17 cellular contexts compared by ENCODE assay signal in the genomic region with DNA sequence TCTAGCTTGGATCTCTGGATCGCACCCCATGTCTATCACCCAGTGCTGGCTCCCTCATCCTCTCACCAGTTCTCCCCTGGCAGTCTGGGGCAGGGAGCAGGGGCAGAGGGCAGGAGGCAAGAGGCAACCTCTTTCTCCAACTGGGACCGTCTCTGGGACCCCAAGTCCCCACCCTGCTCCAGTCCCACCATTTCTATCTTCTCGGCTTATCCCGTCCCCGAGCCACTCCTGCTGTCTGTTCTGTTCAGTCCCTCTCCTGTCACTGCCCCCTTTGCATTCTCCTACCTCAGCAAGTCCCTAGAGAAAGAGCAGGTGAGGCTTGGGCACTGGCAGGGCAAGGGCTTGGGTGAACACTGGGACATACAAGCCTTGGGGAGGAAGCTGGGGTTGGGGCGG. TPM values are rescaled to one million over a fixed set of nuclear protein-coding genes. Genes with fewer than 3 reads are reported as not detected.
A peak's percentile ranks its signal among the peaks of the same experiment; 100 is the strongest.
DNase-seq lines count a peak whose midpoint lies in the region; ATAC-seq, FAIRE-seq and TF ChIP-seq lines count a peak whose summit lies in the region.
"Had no signal": no experiment of that assay in that cellular context is flagged by ENCODE, and none has a peak within 500 bp of the region (broad histone marks: within the 10 kb centered on the region; RNA-seq: fewer than 3 reads in every experiment).

No MANE protein-coding gene starts in this region.

- FAIRE-seq in HepG2 (lab: Jason Lieb, UNC): no peak

- in situ Hi-C loops in HepG2 (cut with HindIII; ENCODE audit: extremely low pct_ligation_motif_present, low pct_unique_long_range_greater_than_20kb): no loop called here

- TF ChIP-seq CTCF in HepG2 (CRISPR knock-in tag; IDR thresholded peaks at IDR 0.05): no peak
- no peak for TF ChIP-seq CTCF in right lobe of liver (IDR thresholded peaks at IDR 0.05)
- TF ChIP-seq CTCF in gastroesophageal sphincter (IDR thresholded peaks at IDR 0.05): no peak

- WGBS in HepG2 (ENCODE audit: low lambda C conversion rate): 83% methylated on average over 6 of the region's 6 CpGs
- 38% methylated on average over 6 of the region's 6 CpGs for WGBS in right lobe of liver (ENCODE audit: insufficient coverage, low coverage, low lambda C conversion rate, missing lambda C conversion rate)
- 34% methylated on average over 2 of the region's 6 CpGs; no CpG with 5 or more reads in 1 of the 2 donors for WGBS in gastroesophageal sphincter (ENCODE audit: low coverage in 1 of 2), 2 donors

- H4K20me1 ChIP-seq in HepG2 (ENCODE audit: insufficient read depth, low read length): no peaks in the 10 kb centered on the region

- POLR2A ChIA-PET in HepG2 (lab: Yijun Ruan, JAX): interaction anchor here (1.2 to 1.7 kb wide), 3 partner anchors 9 to 20 kb away, joined by 3 to 6 read pairs (median 3); a partner anchor contains a TSS

- no peak overlapping the region for H3K27ac ChIP-seq in HepG2 (ENCODE audit: extremely low read length, insufficient read depth, low read length)
- no peak overlapping the region for H3K27ac ChIP-seq in right lobe of liver
- H3K27ac ChIP-seq in gastroesophageal sphincter: peak overlapping the region; percentile 26 to 86 (median 81)
- H3K27ac ChIP-seq in skeletal muscle tissue (ENCODE audit: low read depth, low read length): peak overlapping the region; percentile 85
- no peak overlapping the region for H3K27ac ChIP-seq in effector memory CD4-positive, alpha-beta T cell (ENCODE audit: insufficient read depth, low read length, poor library complexity, severe bottlenecking)

- no peak overlapping the region for H3K4me2 ChIP-seq in HepG2 (ENCODE audit: low read depth, low read length)

- no peak overlapping the region for H3K4me3 ChIP-seq in HepG2 (replicated peaks in 1 of 3; ENCODE audit: insufficient read depth in 1 of 3, low read depth in 2 of 3, low read length in 3 of 3)
- no peak overlapping the region for H3K4me3 ChIP-seq in right lobe of liver
- H3K4me3 ChIP-seq in gastroesophageal sphincter: peak overlapping the region in 1 of 2 donors; percentile 54
- peak overlapping the region in 2 of 3 donors; percentile 45 to 52 for H3K4me3 ChIP-seq in skeletal muscle tissue (ENCODE audit: low read length in 3 of 3)
- H3K4me3 ChIP-seq in effector memory CD4-positive, alpha-beta T cell (ENCODE audit: insufficient read depth, low read depth, low read length, poor library complexity, severe bottlenecking): no peak overlapping the region

- H3K27me3 ChIP-seq in HepG2 (ENCODE audit: control insufficient read depth in 1 of 2, insufficient read depth in 2 of 2, low read length in 2 of 2) (peaks cover 0 to 19% of the 10 kb centered on the region in 2 experiments; a peak in 3 of 5 replicates), right lobe of liver (no peaks in the 10 kb centered on the region), gastroesophageal sphincter (no peaks in the 10 kb centered on the region), skeletal muscle tissue (ENCODE audit: control insufficient read depth in 3 of 3, insufficient read depth in 3 of 3, low read length in 3 of 3) (peaks cover 11 to 42% (median 20%) of the 10 kb centered on the region in 3 donors)
- peaks cover 2% of the 10 kb centered on the region for H3K27me3 ChIP-seq in effector memory CD4-positive, alpha-beta T cell (replicated peaks; ENCODE audit: control insufficient read depth, insufficient read depth, low read length, poor library complexity, severe bottlenecking)

- H3K9me3 ChIP-seq in HepG2 (ENCODE audit: low read length) (no peaks in the 10 kb centered on the region), right lobe of liver (no peaks in the 10 kb centered on the region), gastroesophageal sphincter (no peaks in the 10 kb centered on the region), skeletal muscle tissue (ENCODE audit: control insufficient read depth in 3 of 3, low read length in 3 of 3) (no peaks in the 10 kb centered on the region)
- H3K9me3 ChIP-seq in effector memory CD4-positive, alpha-beta T cell (ENCODE audit: control insufficient read depth, low read length): no peaks in the 10 kb centered on the region

- CTCF ChIA-PET in HepG2 (lab: Yijun Ruan, JAX; ENCODE audit: low intra/inter-chr PET ratio, low total read pairs): no interaction called here

- no peak overlapping the region for H2AFZ ChIP-seq in HepG2 (ENCODE audit: low read length)

- no peak for ATAC-seq in HepG2
- ATAC-seq in right lobe of liver: no peak
- no peak for ATAC-seq in gastroesophageal sphincter

- peaks cover 17% of the 10 kb centered on the region for H3K4me1 ChIP-seq in HepG2 (ENCODE audit: insufficient read depth, low read length)
- peaks cover 0 to 7% (median 0%) of the 10 kb centered on the region in 4 donors for H3K4me1 ChIP-seq in right lobe of liver
- H3K4me1 ChIP-seq in gastroesophageal sphincter: peaks cover 5 to 96% (median 72%) of the 10 kb centered on the region in 3 donors
- peaks cover 44 to 57% (median 52%) of the 10 kb centered on the region in 3 donors for H3K4me1 ChIP-seq in skeletal muscle tissue (ENCODE audit: control insufficient read depth in 3 of 3, insufficient read depth in 3 of 3, low read length in 3 of 3)
- H3K4me1 ChIP-seq in effector memory CD4-positive, alpha-beta T cell (ENCODE audit: control insufficient read depth, insufficient read depth, low read length, poor library complexity, severe bottlenecking): peaks cover 16% of the 10 kb centered on the region

- TF ChIP-seq POLR2A in HepG2 (IDR thresholded peaks at IDR 0.05; ENCODE audit: insufficient read depth in 1 of 2, low read depth in 2 of 2, low read length in 2 of 2) (no peak), right lobe of liver (IDR thresholded peaks at IDR 0.05) (no peak), gastroesophageal sphincter (IDR thresholded peaks at IDR 0.05) (no peak)

- H3K9ac ChIP-seq in HepG2 (ENCODE audit: insufficient read depth, low read depth, low read length): no peak overlapping the region
- peak overlapping the region in 2 of 3 donors; percentile 66 to 77 for H3K9ac ChIP-seq in skeletal muscle tissue (ENCODE audit: low read depth in 1 of 3, low read length in 3 of 3)

- no peak for TF ChIP-seq RAD21 in HepG2 (CRISPR knock-in tag; IDR thresholded peaks at IDR 0.05)

- TF ChIP-seq EP300 in HepG2 (IDR thresholded peaks at IDR 0.05; ENCODE audit: low read depth in 2 of 2, low read length in 2 of 2) (no peak), HepG2 (CRISPR knock-in tag; IDR thresholded peaks at IDR 0.05; ENCODE audit: borderline replicate concordance) (no peak), gastroesophageal sphincter (IDR thresholded peaks at IDR 0.05) (no peak)

- H3K36me3 ChIP-seq in HepG2 (replicated peaks in 1 of 2; ENCODE audit: control insufficient read depth in 1 of 2, insufficient read depth in 2 of 2, low read length in 2 of 2) (no peaks in the 10 kb centered on the region), right lobe of liver (no peaks in the 10 kb centered on the region), gastroesophageal sphincter (peaks cover 0 to 2% of the 10 kb centered on the region in 2 donors), skeletal muscle tissue (ENCODE audit: control insufficient read depth in 3 of 3, insufficient read depth in 3 of 3, low read length in 3 of 3) (peaks cover 0 to 6% (median 2%) of the 10 kb centered on the region in 3 donors)
- H3K36me3 ChIP-seq in effector memory CD4-positive, alpha-beta T cell (ENCODE audit: control insufficient read depth, insufficient read depth, low read length): no peaks in the 10 kb centered on the region

- H3K79me2 ChIP-seq in HepG2 (ENCODE audit: insufficient read depth, low read length): no peaks in the 10 kb centered on the region

- intact Hi-C loops in HepG2 (cut with micrococcal nuclease; ENCODE audit: unreplicated experiment): no loop called here
- intact Hi-C loops in right lobe of liver (cut with DNase I): no loop called here

- BruUV-seq in HepG2 (replicated peaks; lab: Mats Ljungman, UMichigan): no TSS peak

- DNase-seq in HepG2 (ENCODE audit: low spot score): no peak
- DNase-seq in right lobe of liver: no peak
- DNase-seq in activated CD4-positive, alpha-beta T cell treated with anti-CD3 and anti-CD28 coated beads for 4 hours: no peak
- no peak for DNase-seq in effector memory CD4-positive, alpha-beta T cell
- no peak for DNase-seq in DMS 273 (lab: John Stamatoyannopoulos, UW; ENCODE audit: unreplicated experiment)
- DNase-seq in amniotic stem cell (lab: John Stamatoyannopoulos, UW): no peak
- DNase-seq: activated CD4-positive, alpha-beta T cell treated with anti-CD3 and anti-CD28 coated beads for 48 hours; activated CD8-positive, alpha-beta memory T cell treated with anti-CD3 and anti-CD28 coated beads, Interleukin-2, amount 50 U/mL, for 4 hours; anterior cingulate cortex; CD8-positive, alpha-beta T cell; mesendoderm; NCI-H2171 treated with DMSO at 0.1 percent for 48 hours; stimulated activated CD4-positive, alpha-beta T cell treated with anti-CD3 and anti-CD28 coated beads, Interleukin-4, amount 100 ng/mL, for 1 hour; trophoblast cell had no signal

RNA-seq across cellular contexts. Expression of a gene that starts 0.6 kb away (rescaled TPM):
- total RNA-seq in HepG2 (2016; rRNA removed; fragmentation: Illumina TruSeq; extraction: Trizol) (0.74 and 1.6 TPM in 2 replicates), right lobe of liver (10 to 100 TPM in 3 of 6 experiments, 1 to 10 TPM in 3; 7.2 to 28.3 (median 10.3) TPM), gastroesophageal sphincter (100 to 1,000 TPM; 148 to 394 (median 190) TPM), skeletal muscle tissue (130 TPM)
- total RNA-seq in HepG2 (2016; cell fraction: cytosol; rRNA removed; fragmentation: Illumina TruSeq; extraction: Trizol; ENCODE audit: low read depth): 0.20 and 0.35 TPM in 2 replicates
- total RNA-seq in HepG2 (2016; cell fraction: insoluble cytoplasmic fraction; rRNA removed; fragmentation: Illumina TruSeq; extraction: Trizol): 0.86 and 1.5 TPM in 2 replicates
- total RNA-seq in HepG2 (2016; cell fraction: membrane; rRNA removed; fragmentation: Illumina TruSeq; extraction: Trizol): 0.65 and 0.83 TPM in 2 replicates
- total RNA-seq in HepG2 (2016; cell fraction: nucleus; rRNA removed; fragmentation: Illumina TruSeq; extraction: Trizol): 1.9 and 2.9 TPM in 2 replicates
- 2.7 and 2.9 TPM in 2 replicates for polyA plus RNA-seq in HepG2 (2011; rRNA removed)
- 1.8 and 3.0 TPM in 2 replicates for polyA plus RNA-seq in HepG2 (2011; cell fraction: cytosol; rRNA removed)
- polyA plus RNA-seq in HepG2 (2011; cell fraction: nucleus; rRNA removed): 11.9 and 13.2 TPM in 2 replicates
- polyA plus RNA-seq in HepG2 (2012): 2.9 and 4.4 TPM in 2 replicates
- polyA plus RNA-seq in HepG2 (2016; cell fraction: cytosol; fragmentation: Illumina TruSeq; extraction: Trizol; ENCODE audit: low read depth): 0.37 and 0.42 TPM in 2 replicates
- 0.76 and 1.1 TPM in 2 replicates for polyA plus RNA-seq in HepG2 (2016; cell fraction: insoluble cytoplasmic fraction; fragmentation: Illumina TruSeq; extraction: Trizol; ENCODE audit: low read depth)
- 0.43 and 0.76 TPM in 2 replicates for polyA plus RNA-seq in HepG2 (2016; cell fraction: membrane; fragmentation: Illumina TruSeq; extraction: Trizol; ENCODE audit: low read depth)
- 1.9 and 4.8 TPM in 2 replicates for polyA plus RNA-seq in HepG2 (2016; cell fraction: nucleus; fragmentation: Illumina TruSeq; extraction: Trizol; ENCODE audit: insufficient read depth, low read depth)
- polyA minus RNA-seq in HepG2 (2011; rRNA and poly(A)+ RNA removed; ENCODE audit: low replicate concordance): 1.8 and 5.9 TPM in 2 replicates
- 0.49 and 2.0 TPM in 2 replicates for polyA minus RNA-seq in HepG2 (2011; cell fraction: cytosol; rRNA and poly(A)+ RNA removed)
- 6.1 and 7.2 TPM in 2 replicates for polyA minus RNA-seq in HepG2 (2011; cell fraction: nucleus; rRNA and poly(A)+ RNA removed)
- total RNA-seq: HT-29 had no signal

RNA-seq across cellular contexts. Expression of a gene that starts 18.3 kb away (rescaled TPM):
- total RNA-seq in HepG2 (2016; rRNA removed; fragmentation: Illumina TruSeq; extraction: Trizol) (7.5 and 18.1 TPM in 2 replicates), right lobe of liver (10 to 100 TPM; 15.2 to 35.5 (median 33.2) TPM), gastroesophageal sphincter (10 to 100 TPM; 13.3 to 26.9 (median 25.2) TPM), skeletal muscle tissue (14.1 TPM)
- total RNA-seq in HepG2 (2016; cell fraction: cytosol; rRNA removed; fragmentation: Illumina TruSeq; extraction: Trizol; ENCODE audit: low read depth): 5.4 and 6.0 TPM in 2 replicates
- 6.5 and 17.9 TPM in 2 replicates for total RNA-seq in HepG2 (2016; cell fraction: insoluble cytoplasmic fraction; rRNA removed; fragmentation: Illumina TruSeq; extraction: Trizol)
- total RNA-seq in HepG2 (2016; cell fraction: membrane; rRNA removed; fragmentation: Illumina TruSeq; extraction: Trizol): 4.1 and 4.3 TPM in 2 replicates
- total RNA-seq in HepG2 (2016; cell fraction: nucleus; rRNA removed; fragmentation: Illumina TruSeq; extraction: Trizol): 22.6 and 23.3 TPM in 2 replicates
- 44.0 and 45.8 TPM in 2 replicates for polyA plus RNA-seq in HepG2 (2011; rRNA removed)
- 13.6 and 15.3 TPM in 2 replicates for polyA plus RNA-seq in HepG2 (2011; cell fraction: cytosol; rRNA removed)
- 155 and 167 TPM in 2 replicates for polyA plus RNA-seq in HepG2 (2011; cell fraction: nucleus; rRNA removed)
- polyA plus RNA-seq in HepG2 (2012): 24.1 and 28.4 TPM in 2 replicates
- polyA plus RNA-seq in HepG2 (2016; cell fraction: cytosol; fragmentation: Illumina TruSeq; extraction: Trizol; ENCODE audit: low read depth): 2.5 and 3.2 TPM in 2 replicates
- 10.4 and 12.2 TPM in 2 replicates for polyA plus RNA-seq in HepG2 (2016; cell fraction: insoluble cytoplasmic fraction; fragmentation: Illumina TruSeq; extraction: Trizol; ENCODE audit: low read depth)
- 3.3 and 4.5 TPM in 2 replicates for polyA plus RNA-seq in HepG2 (2016; cell fraction: membrane; fragmentation: Illumina TruSeq; extraction: Trizol; ENCODE audit: low read depth)
- polyA plus RNA-seq in HepG2 (2016; cell fraction: nucleus; fragmentation: Illumina TruSeq; extraction: Trizol; ENCODE audit: insufficient read depth, low read depth): 77.6 and 81.7 TPM in 2 replicates
- polyA minus RNA-seq in HepG2 (2011; rRNA and poly(A)+ RNA removed; ENCODE audit: low replicate concordance): 79.0 and 84.0 TPM in 2 replicates
- 14.2 and 16.6 TPM in 2 replicates for polyA minus RNA-seq in HepG2 (2011; cell fraction: cytosol; rRNA and poly(A)+ RNA removed)
- 40.5 and 43.0 TPM in 2 replicates for polyA minus RNA-seq in HepG2 (2011; cell fraction: nucleus; rRNA and poly(A)+ RNA removed)

RNA-seq across cellular contexts. Expression of a gene that starts 20.3 kb away (rescaled TPM):
- total RNA-seq in HepG2 (2016; rRNA removed; fragmentation: Illumina TruSeq; extraction: Trizol): 10.0 and 11.0 TPM in 2 replicates
- total RNA-seq in HepG2 (2016; cell fraction: cytosol; rRNA removed; fragmentation: Illumina TruSeq; extraction: Trizol; ENCODE audit: low read depth): 3.2 and 3.3 TPM in 2 replicates
- total RNA-seq in HepG2 (2016; cell fraction: insoluble cytoplasmic fraction; rRNA removed; fragmentation: Illumina TruSeq; extraction: Trizol): 10.6 and 12.0 TPM in 2 replicates
- 5.3 and 5.7 TPM in 2 replicates for total RNA-seq in HepG2 (2016; cell fraction: membrane; rRNA removed; fragmentation: Illumina TruSeq; extraction: Trizol)
- total RNA-seq in HepG2 (2016; cell fraction: nucleus; rRNA removed; fragmentation: Illumina TruSeq; extraction: Trizol): 3.6 and 4.7 TPM in 2 replicates
- polyA plus RNA-seq in HepG2 (2011; rRNA removed): 2.9 and 3.0 TPM in 2 replicates
- polyA plus RNA-seq in HepG2 (2011; cell fraction: cytosol; rRNA removed): 3.5 and 3.9 TPM in 2 replicates
- 2.3 TPM in 2 replicates for polyA plus RNA-seq in HepG2 (2011; cell fraction: nucleus; rRNA removed)
- polyA plus RNA-seq in HepG2 (2012): 2.4 and 3.6 TPM in 2 replicates
- 2.5 and 3.0 TPM in 2 replicates for polyA plus RNA-seq in HepG2 (2016; cell fraction: cytosol; fragmentation: Illumina TruSeq; extraction: Trizol; ENCODE audit: low read depth)
- polyA plus RNA-seq in HepG2 (2016; cell fraction: insoluble cytoplasmic fraction; fragmentation: Illumina TruSeq; extraction: Trizol; ENCODE audit: low read depth): 10.8 and 12.4 TPM in 2 replicates
- polyA plus RNA-seq in HepG2 (2016; cell fraction: membrane; fragmentation: Illumina TruSeq; extraction: Trizol; ENCODE audit: low read depth): 3.5 and 4.2 TPM in 2 replicates
- 7.2 and 7.7 TPM in 2 replicates for polyA plus RNA-seq in HepG2 (2016; cell fraction: nucleus; fragmentation: Illumina TruSeq; extraction: Trizol; ENCODE audit: insufficient read depth, low read depth)
- polyA minus RNA-seq in HepG2 (2011; rRNA and poly(A)+ RNA removed; ENCODE audit: low replicate concordance): 3.3 and 9.3 TPM in 2 replicates
- 1.8 and 2.4 TPM in 2 replicates for polyA minus RNA-seq in HepG2 (2011; cell fraction: cytosol; rRNA and poly(A)+ RNA removed)
- 1.2 and 1.7 TPM in 2 replicates for polyA minus RNA-seq in HepG2 (2011; cell fraction: nucleus; rRNA and poly(A)+ RNA removed)
- 1 to 10 TPM; 1.5 to 2.7 (median 2.2) TPM for total RNA-seq in right lobe of liver
- total RNA-seq in gastroesophageal sphincter: 1 to 10 TPM; 2.3 to 4.2 (median 3.7) TPM
- total RNA-seq in skeletal muscle tissue: 5.7 TPM

RNA-seq across cellular contexts. Expression of a gene that starts 42.0 kb away (rescaled TPM):
- total RNA-seq in HepG2 (2016; rRNA removed; fragmentation: Illumina TruSeq; extraction: Trizol) (0.11 and 0.64 TPM in 2 replicates), right lobe of liver (under 1 TPM in 4 of 6 experiments, not detected in 2; 0.13 to 0.29 (median 0.24) TPM), gastroesophageal sphincter (1 to 10 TPM; 1.2 to 4.8 (median 3.1) TPM), skeletal muscle tissue (not detected)
- not detected in 2 replicates for total RNA-seq in HepG2 (2016; cell fraction: cytosol; rRNA removed; fragmentation: Illumina TruSeq; extraction: Trizol; ENCODE audit: low read depth)
- 0.41 TPM in 1 of 2 replicates, not detected in the other for total RNA-seq in HepG2 (2016; cell fraction: insoluble cytoplasmic fraction; rRNA removed; fragmentation: Illumina TruSeq; extraction: Trizol)
- 0.40 and 0.55 TPM in 2 replicates for total RNA-seq in HepG2 (2016; cell fraction: membrane; rRNA removed; fragmentation: Illumina TruSeq; extraction: Trizol)
- total RNA-seq in HepG2 (2016; cell fraction: nucleus; rRNA removed; fragmentation: Illumina TruSeq; extraction: Trizol): 0.63 and 1.3 TPM in 2 replicates
- 1.4 TPM in 2 replicates for polyA plus RNA-seq in HepG2 (2011; rRNA removed)
- 0.38 and 0.76 TPM in 2 replicates for polyA plus RNA-seq in HepG2 (2011; cell fraction: cytosol; rRNA removed)
- polyA plus RNA-seq in HepG2 (2011; cell fraction: nucleus; rRNA removed): 13.0 TPM in 2 replicates
- polyA plus RNA-seq in HepG2 (2012): 3.2 and 3.3 TPM in 2 replicates
- 0.88 and 0.94 TPM in 2 replicates for polyA plus RNA-seq in HepG2 (2016; cell fraction: cytosol; fragmentation: Illumina TruSeq; extraction: Trizol; ENCODE audit: low read depth)
- 1.6 and 2.0 TPM in 2 replicates for polyA plus RNA-seq in HepG2 (2016; cell fraction: insoluble cytoplasmic fraction; fragmentation: Illumina TruSeq; extraction: Trizol; ENCODE audit: low read depth)
- polyA plus RNA-seq in HepG2 (2016; cell fraction: membrane; fragmentation: Illumina TruSeq; extraction: Trizol; ENCODE audit: low read depth): 2.4 TPM in 2 replicates
- 10.1 and 13.9 TPM in 2 replicates for polyA plus RNA-seq in HepG2 (2016; cell fraction: nucleus; fragmentation: Illumina TruSeq; extraction: Trizol; ENCODE audit: insufficient read depth, low read depth)
- 0.35 and 0.42 TPM in 2 replicates for polyA minus RNA-seq in HepG2 (2011; rRNA and poly(A)+ RNA removed; ENCODE audit: low replicate concordance)
- 0.69 TPM in 1 of 2 replicates, not detected in the other for polyA minus RNA-seq in HepG2 (2011; cell fraction: cytosol; rRNA and poly(A)+ RNA removed)
- 0.25 and 0.52 TPM in 2 replicates for polyA minus RNA-seq in HepG2 (2011; cell fraction: nucleus; rRNA and poly(A)+ RNA removed)
- total RNA-seq: HT-29 had no signal

RNA-seq across cellular contexts. Expression of a gene that starts 44.2 kb away (rescaled TPM):
- total RNA-seq in HepG2 (2016; rRNA removed; fragmentation: Illumina TruSeq; extraction: Trizol) (20.1 and 39.2 TPM in 2 replicates), right lobe of liver (10 to 100 TPM in 2 of 6 experiments, 1 to 10 TPM in 4; 6.4 to 16.0 (median 8.9) TPM), gastroesophageal sphincter (100 to 1,000 TPM in 1 of 4 donors, 10 to 100 TPM in 3; 16.0 to 120 (median 25.5) TPM), skeletal muscle tissue (31.3 TPM)
- total RNA-seq in HepG2 (2016; cell fraction: cytosol; rRNA removed; fragmentation: Illumina TruSeq; extraction: Trizol; ENCODE audit: low read depth): 5.6 and 9.7 TPM in 2 replicates
- 19.2 and 37.8 TPM in 2 replicates for total RNA-seq in HepG2 (2016; cell fraction: insoluble cytoplasmic fraction; rRNA removed; fragmentation: Illumina TruSeq; extraction: Trizol)
- total RNA-seq in HepG2 (2016; cell fraction: membrane; rRNA removed; fragmentation: Illumina TruSeq; extraction: Trizol): 16.4 and 20.0 TPM in 2 replicates
- total RNA-seq in HepG2 (2016; cell fraction: nucleus; rRNA removed; fragmentation: Illumina TruSeq; extraction: Trizol): 35.4 and 44.6 TPM in 2 replicates
- 61.8 and 79.3 TPM in 2 replicates for polyA plus RNA-seq in HepG2 (2011; rRNA removed)
- 49.1 and 57.1 TPM in 2 replicates for polyA plus RNA-seq in HepG2 (2011; cell fraction: cytosol; rRNA removed)
- 64.9 and 74.8 TPM in 2 replicates for polyA plus RNA-seq in HepG2 (2011; cell fraction: nucleus; rRNA removed)
- polyA plus RNA-seq in HepG2 (2012): 26.9 and 27.6 TPM in 2 replicates
- polyA plus RNA-seq in HepG2 (2016; cell fraction: cytosol; fragmentation: Illumina TruSeq; extraction: Trizol; ENCODE audit: low read depth): 6.6 and 9.2 TPM in 2 replicates
- 22.9 and 24.6 TPM in 2 replicates for polyA plus RNA-seq in HepG2 (2016; cell fraction: insoluble cytoplasmic fraction; fragmentation: Illumina TruSeq; extraction: Trizol; ENCODE audit: low read depth)
- 13.8 and 16.0 TPM in 2 replicates for polyA plus RNA-seq in HepG2 (2016; cell fraction: membrane; fragmentation: Illumina TruSeq; extraction: Trizol; ENCODE audit: low read depth)
- 77.3 and 84.1 TPM in 2 replicates for polyA plus RNA-seq in HepG2 (2016; cell fraction: nucleus; fragmentation: Illumina TruSeq; extraction: Trizol; ENCODE audit: insufficient read depth, low read depth)
- 61.4 and 89.7 TPM in 2 replicates for polyA minus RNA-seq in HepG2 (2011; rRNA and poly(A)+ RNA removed; ENCODE audit: low replicate concordance)
- polyA minus RNA-seq in HepG2 (2011; cell fraction: cytosol; rRNA and poly(A)+ RNA removed): 17.0 and 18.1 TPM in 2 replicates
- polyA minus RNA-seq in HepG2 (2011; cell fraction: nucleus; rRNA and poly(A)+ RNA removed): 28.8 and 29.7 TPM in 2 replicates

Comparison
In these comparisons a context has a peak if more than half of its experiments do, and no peak if none do; other contexts are left out.
1. H3K27ac ChIP-seq: peak in gastroesophageal sphincter (4 of 4) and skeletal muscle tissue (single experiment); none in HepG2 (single experiment), right lobe of liver (0 of 3) and effector memory CD4-positive, alpha-beta T cell (single experiment).
2. H3K4me3 ChIP-seq: peak in skeletal muscle tissue (2 of 3); none in HepG2 (0 of 3), right lobe of liver (0 of 3) and effector memory CD4-positive, alpha-beta T cell (single experiment).